Comparison of ENCODE assay signal across 16 cellular contexts in the genomic region with DNA sequence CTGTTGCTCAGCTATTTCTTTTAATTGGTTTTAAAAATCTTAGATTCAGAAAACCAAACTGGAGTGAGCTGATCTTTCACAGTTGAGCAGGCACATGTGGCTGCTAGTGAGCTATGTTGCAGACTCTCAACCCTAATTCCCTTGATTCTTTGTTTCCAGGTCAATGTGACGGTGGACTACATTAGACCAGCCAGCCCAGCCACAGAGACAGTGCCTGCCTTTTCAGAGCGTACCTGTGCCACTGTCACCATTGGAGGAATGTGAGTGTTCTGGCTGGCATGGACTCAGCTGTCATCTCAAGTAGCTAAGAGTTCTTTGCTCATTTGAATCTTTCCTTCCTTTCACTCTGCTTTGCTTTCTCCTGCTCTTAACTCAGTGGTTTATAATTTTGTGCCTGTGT.
A peak's percentile ranks its signal among the peaks of the same experiment; 100 is the strongest.
DNase-seq lines count a peak whose midpoint lies in the region; ATAC-seq and TF ChIP-seq lines count a peak whose summit lies in the region.
"Had no signal": no experiment of that assay in that cellular context is flagged by ENCODE, and none has a peak within 500 bp of the region (broad histone marks: within the 10 kb centered on the region; RNA-seq: fewer than 3 reads in every experiment).

No MANE protein-coding gene starts in this region.

- WGBS in right cardiac atrium: 62% methylated on average over 2 of the region's 2 CpGs

- peaks cover 69% of the 10 kb centered on the region for H3K79me2 ChIP-seq in Karpas-422 (ENCODE audit: low read length)

- peaks cover 64% of the 10 kb centered on the region for H3K4me1 ChIP-seq in Karpas-422 (ENCODE audit: low read length)
- peaks cover 6% of the 10 kb centered on the region for H3K4me1 ChIP-seq in right cardiac atrium (ENCODE audit: control insufficient read depth, insufficient read depth, low read length)
- peaks cover 26% of the 10 kb centered on the region for H3K4me1 ChIP-seq in rectal smooth muscle tissue (ENCODE audit: control insufficient read depth, insufficient read depth, low read length)
- no peaks in the 10 kb centered on the region for H3K4me1 ChIP-seq in effector memory CD4-positive, alpha-beta T cell (ENCODE audit: control insufficient read depth, insufficient read depth, low read length, poor library complexity, severe bottlenecking)
- no peaks in the 10 kb centered on the region for H3K4me1 ChIP-seq in CD8-positive, alpha-beta memory T cell (ENCODE audit: insufficient read depth, low read length)

- peaks cover 0 to 38% (median 25%) of the 10 kb centered on the region in 3 donors for H3K36me3 Mint-ChIP-seq in CD8-positive, alpha-beta memory T cell

- no peaks in the 10 kb centered on the region for H3K9me3 ChIP-seq in Karpas-422 (ENCODE audit: low read length)
- no peaks in the 10 kb centered on the region for H3K9me3 ChIP-seq in right cardiac atrium (ENCODE audit: control insufficient read depth, low read length)
- no peaks in the 10 kb centered on the region for H3K9me3 ChIP-seq in effector memory CD4-positive, alpha-beta T cell (ENCODE audit: control insufficient read depth, low read length)
- no peaks in the 10 kb centered on the region for H3K9me3 ChIP-seq in CD8-positive, alpha-beta memory T cell (ENCODE audit: low read length)
- H3K9me3 ChIP-seq: tibial artery had no signal

- H3K27me3 ChIP-seq in Karpas-422 (ENCODE audit: low read length) (no peaks in the 10 kb centered on the region), right cardiac atrium (ENCODE audit: control insufficient read depth, insufficient read depth) (no peaks in the 10 kb centered on the region), rectal smooth muscle tissue (ENCODE audit: control insufficient read depth, insufficient read depth, low read length) (no peaks in the 10 kb centered on the region)
- H3K27me3 ChIP-seq in effector memory CD4-positive, alpha-beta T cell (replicated peaks; ENCODE audit: control insufficient read depth, insufficient read depth, low read length, poor library complexity, severe bottlenecking): no peaks in the 10 kb centered on the region
- H3K27me3 ChIP-seq in CD8-positive, alpha-beta memory T cell (ENCODE audit: insufficient read depth, low read length, poor library complexity, severe bottlenecking): no peaks in the 10 kb centered on the region
- H3K27me3 ChIP-seq: tibial artery had no signal

- CTCF ChIA-PET in CD8-positive, alpha-beta memory T cell (lab: Charles Lee): no interaction called here

- no peak for TF ChIP-seq CTCF in VCaP (conservative IDR thresholded peaks at IDR 0.05)

- H3K4me3 ChIP-seq in Karpas-422 (ENCODE audit: low read length) (no peak overlapping the region), right cardiac atrium (ENCODE audit: low read length) (no peak overlapping the region), rectal smooth muscle tissue (ENCODE audit: low read length) (no peak overlapping the region)
- no peak overlapping the region for H3K4me3 ChIP-seq in effector memory CD4-positive, alpha-beta T cell (ENCODE audit: insufficient read depth, low read depth, low read length, poor library complexity, severe bottlenecking)
- no peak overlapping the region for H3K4me3 ChIP-seq in CD8-positive, alpha-beta memory T cell (ENCODE audit: low read length)
- H3K4me3 ChIP-seq: tibial artery had no signal

- intact Hi-C loops in right cardiac atrium (cut with DNase I): no loop called here

- no peak overlapping the region for H3K4me2 ChIP-seq in Karpas-422 (ENCODE audit: low read depth, low read length, poor library complexity, severe bottlenecking)

- H3K36me3 ChIP-seq in Karpas-422 (ENCODE audit: insufficient read depth, low read length) (peaks cover 37% of the 10 kb centered on the region; the same call in 1 of the 2 replicates), rectal smooth muscle tissue (ENCODE audit: control insufficient read depth, insufficient read depth, low read length) (no peaks in the 10 kb centered on the region)
- H3K36me3 ChIP-seq in effector memory CD4-positive, alpha-beta T cell (ENCODE audit: control insufficient read depth, insufficient read depth, low read length): peaks cover 3% of the 10 kb centered on the region
- no peaks in the 10 kb centered on the region for H3K36me3 ChIP-seq in CD8-positive, alpha-beta memory T cell (ENCODE audit: insufficient read depth, low read length)
- H3K36me3 ChIP-seq: tibial artery had no signal

- no peaks in the 10 kb centered on the region for H3K9me3 Mint-ChIP-seq in CD8-positive, alpha-beta memory T cell
- H3K9me3 Mint-ChIP-seq: neural crest cell had no signal

- H3K27ac Mint-ChIP-seq in CD8-positive, alpha-beta memory T cell: peak overlapping the region in 1 of 8 donors; percentile 82
- H3K27ac Mint-ChIP-seq: B cell had no signal

- H3K9ac ChIP-seq in Karpas-422 (ENCODE audit: low read length) (no peak overlapping the region), rectal smooth muscle tissue (ENCODE audit: low read length) (no peak overlapping the region)

- DNase-seq in Karpas-422 (no peak), right cardiac atrium (peak in 1 of 3 donors; percentile 43), NCI-H1436 (lab: John Stamatoyannopoulos, UW) (no peak), SHP77 treated with DMSO at 0.1 percent for 48 hours (lab: John Stamatoyannopoulos, UW) (no peak)
- no peak for DNase-seq in effector memory CD4-positive, alpha-beta T cell
- DNase-seq in CD8-positive, alpha-beta memory T cell: no peak
- DNase-seq: activated CD4-positive, alpha-beta T cell treated with anti-CD3 and anti-CD28 coated beads, Interleukin-2, amount 50 U/mL, for 48 hours; foreskin melanocyte; H7; NCI-H187; NCI-H526 had no signal

- H3K27ac ChIP-seq in Karpas-422 (ENCODE audit: low read length) (peak overlapping the region; percentile 49), VCaP (peak overlapping the region; percentile 48), right cardiac atrium (ENCODE audit: low read length) (peak overlapping the region; percentile 77), rectal smooth muscle tissue (ENCODE audit: low read depth, low read length) (peak overlapping the region; percentile 62)
- H3K27ac ChIP-seq in effector memory CD4-positive, alpha-beta T cell (ENCODE audit: insufficient read depth, low read length, poor library complexity, severe bottlenecking): no peak overlapping the region
- H3K27ac ChIP-seq in CD8-positive, alpha-beta memory T cell (ENCODE audit: low read depth, low read length): no peak overlapping the region
- H3K27ac ChIP-seq: tibial artery had no signal

- POLR2A ChIA-PET in CD8-positive, alpha-beta memory T cell (lab: Charles Lee): no interaction called here

- no peaks in the 10 kb centered on the region for H3K9me2 ChIP-seq in Karpas-422 (replicated peaks; ENCODE audit: insufficient read depth, low read length)

- ATAC-seq in right cardiac atrium: peak in 1 of 2 donors; percentile 32

- no peak overlapping the region for H3K4me3 Mint-ChIP-seq in CD8-positive, alpha-beta memory T cell
- H3K4me3 Mint-ChIP-seq: B cell, neural crest cell had no signal

- peaks cover 0 to 1% of the 10 kb centered on the region in 2 donors for H3K27me3 Mint-ChIP-seq in CD8-positive, alpha-beta memory T cell
- H3K27me3 Mint-ChIP-seq: B cell had no signal

- H3K4me1 Mint-ChIP-seq in CD8-positive, alpha-beta memory T cell: peaks cover 0 to 19% (median 4%) of the 10 kb centered on the region in 3 donors

- H4K20me1 ChIP-seq in Karpas-422 (ENCODE audit: insufficient read depth, low read depth, low read length): no peaks in the 10 kb centered on the region

- no peak overlapping the region for H2AFZ ChIP-seq in Karpas-422 (ENCODE audit: low read length)

Comparison
In these comparisons a context has a peak if more than half of its experiments do, and no peak if none do; other contexts are left out.
1. H3K27ac ChIP-seq: peak in Karpas-422 (single experiment), VCaP (single experiment), right cardiac atrium (single experiment) and rectal smooth muscle tissue (single experiment); none in effector memory CD4-positive, alpha-beta T cell (single experiment) and CD8-positive, alpha-beta memory T cell (single experiment).